ENCODE assay signal across 15 cellular contexts in genomic region chr18:23838801-23839366, GRCh38.
DNase-seq lines count a peak whose midpoint lies in the region; ATAC-seq and TF ChIP-seq lines count a peak whose summit lies in the region.
"Had no signal": no experiment of that assay in that cellular context is flagged by ENCODE, and none has a peak within 500 bp of the region (broad histone marks: within the 10 kb centered on the region; RNA-seq: fewer than 3 reads in every experiment).

No MANE protein-coding gene starts in this region.

- intact Hi-C loops in colonic mucosa (cut with DNase I): no loop called here

- H3K4me3 ChIP-seq in hepatocyte (no peak overlapping the region), colonic mucosa (no peak overlapping the region), coronary artery (no peak overlapping the region)
- H3K4me3 ChIP-seq: heart right ventricle, prostate gland, thyroid gland had no signal

- no peaks in the 10 kb centered on the region for H4K20me1 ChIP-seq in hepatocyte (ENCODE audit: insufficient read depth, poor library complexity, severe bottlenecking)

- H3K9me2 ChIP-seq in hepatocyte (replicated peaks; ENCODE audit: insufficient read depth): no peaks in the 10 kb centered on the region

- H3K4me1 ChIP-seq in hepatocyte (ENCODE audit: insufficient read depth) (no peaks in the 10 kb centered on the region), colonic mucosa (no peaks in the 10 kb centered on the region)
- H3K4me1 ChIP-seq: BE2C, prostate gland had no signal

- H2AFZ ChIP-seq in hepatocyte: no peak overlapping the region

- no peaks in the 10 kb centered on the region for H3K27me3 ChIP-seq in hepatocyte
- no peaks in the 10 kb centered on the region for H3K27me3 ChIP-seq in colonic mucosa
- H3K27me3 ChIP-seq: BE2C, heart right ventricle, thyroid gland had no signal

- no peak overlapping the region for H3K9ac ChIP-seq in colonic mucosa (ENCODE audit: low read depth in 2 of 2, low read length in 2 of 2)

- ATAC-seq in GM21360 (IDR thresholded peaks at IDR 0.05; ENCODE audit: unreplicated experiment) (no peak), HG03460 (IDR thresholded peaks at IDR 0.05; ENCODE audit: unreplicated experiment) (no peak)

- H3K9me3 ChIP-seq in hepatocyte (ENCODE audit: low read depth): no peaks in the 10 kb centered on the region
- H3K9me3 ChIP-seq in colonic mucosa: no peaks in the 10 kb centered on the region
- H3K9me3 ChIP-seq: BE2C, heart right ventricle, prostate gland, thyroid gland had no signal

- WGBS in hepatocyte (ENCODE audit: low lambda C conversion rate, missing lambda C conversion rate): 72% methylated on average over 7 of the region's 7 CpGs

- TF ChIP-seq CTCF in hepatocyte (IDR thresholded peaks at IDR 0.05; ENCODE audit: poor library complexity) (no peak), colonic mucosa (IDR thresholded peaks at IDR 0.05) (no peak), coronary artery (IDR thresholded peaks at IDR 0.05) (no peak)

- no peak overlapping the region for H3K4me2 ChIP-seq in hepatocyte

- no peaks in the 10 kb centered on the region for H3K79me2 ChIP-seq in hepatocyte

- H3K27ac ChIP-seq in hepatocyte (peak overlapping the region; percentile 47), colonic mucosa (no peak overlapping the region), coronary artery (peak overlapping the region in 1 of 2 donors; percentile 68)

- peak; percentile 68 for DNase-seq in AG08396 (ENCODE audit: low spot score)
- DNase-seq in HCEC 1CT: peak; percentile 78
- peak; percentile 42 for DNase-seq in amniotic stem cell (lab: John Stamatoyannopoulos, UW)
- no peak for DNase-seq in hepatocyte (ENCODE audit: low spot score)
- no peak for DNase-seq in colonic mucosa
- no peak for DNase-seq in coronary artery (ENCODE audit: low spot score)
- DNase-seq: BE2C, GOT3, heart right ventricle, NCI-H2107, T1000, thyroid gland had no signal

- H3K36me3 ChIP-seq in hepatocyte (replicated peaks; ENCODE audit: insufficient read depth, low read depth) (no peaks in the 10 kb centered on the region), colonic mucosa (no peaks in the 10 kb centered on the region)
- H3K36me3 ChIP-seq: BE2C, prostate gland, thyroid gland had no signal

Comparison
In these comparisons a context has a peak if more than half of its experiments do, and no peak if none do; other contexts are left out.
1. DNase-seq: peak in AG08396 (single experiment), HCEC 1CT (single experiment) and amniotic stem cell (single experiment); none in hepatocyte (single experiment), colonic mucosa (single experiment) and coronary artery (single experiment).